19 cellular contexts compared by ENCODE assay signal in the genomic region with DNA sequence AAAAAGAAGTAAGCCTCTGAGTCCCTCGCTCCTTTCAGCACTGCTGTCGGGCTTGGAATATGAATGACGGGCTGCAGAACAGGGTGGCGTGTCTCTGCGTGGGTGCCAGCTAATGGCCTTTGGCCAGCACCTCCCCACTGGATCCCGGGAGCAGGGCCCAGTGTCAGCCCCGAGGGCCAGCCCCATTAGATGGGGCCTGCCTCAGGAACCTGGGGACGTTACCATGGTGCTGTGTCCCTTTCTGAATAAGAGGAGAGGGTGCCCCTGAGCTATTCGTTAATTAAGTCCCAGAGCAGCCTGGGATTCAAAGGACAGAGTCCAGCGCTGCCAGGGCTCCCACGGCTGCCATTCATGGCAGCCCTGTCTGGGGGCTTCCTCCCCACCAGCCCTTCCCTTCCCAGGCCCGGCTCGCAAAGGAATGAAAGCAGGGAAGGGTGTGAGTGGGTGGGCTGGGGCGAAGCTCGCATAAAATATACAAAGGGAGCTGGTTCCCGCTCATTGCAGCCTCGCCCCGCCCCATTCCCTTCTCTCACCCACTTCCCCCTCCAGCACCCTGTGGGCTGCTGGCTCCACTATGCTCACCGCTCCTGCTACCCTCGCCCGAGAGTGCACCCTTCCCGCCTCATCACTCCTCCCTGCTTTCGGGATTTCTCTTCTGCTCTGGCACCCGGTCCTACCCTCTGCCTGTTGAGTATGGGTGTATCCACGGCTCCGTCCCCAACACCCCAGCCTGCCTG. TPM values are rescaled to one million over a fixed set of nuclear protein-coding genes. Genes with fewer than 3 reads are reported as not detected.
DNase-seq lines count a peak whose midpoint lies in the region; ATAC-seq and TF ChIP-seq lines count a peak whose summit lies in the region.
"Had no signal": no experiment of that assay in that cellular context is flagged by ENCODE, and none has a peak within 500 bp of the region (broad histone marks: within the 10 kb centered on the region; RNA-seq: fewer than 3 reads in every experiment).

No MANE protein-coding gene starts in this region.

- no peak overlapping the region for H3K23ac ChIP-seq in H9 (ENCODE audit: insufficient read length, low read depth, low read length)

- H3K4me1 ChIP-seq in H9 (ENCODE audit: insufficient read depth, low read length), result peaks cover 10% of the 10 kb centered on the region; the same call in 1 of the 2 replicates
- H3K4me1 ChIP-seq in spleen, result peaks cover 0 to 33% (median 18%) of the 10 kb centered on the region in 6 donors
- no peaks in the 10 kb centered on the region for H3K4me1 ChIP-seq in naive thymus-derived CD4-positive, alpha-beta T cell (ENCODE audit: control insufficient read depth in 2 of 2, insufficient read depth in 2 of 2, low read length in 2 of 2)

- no peak overlapping the region for H3T11ph ChIP-seq in H9 (ENCODE audit: low read length)

- H3K14ac ChIP-seq in H9 (ENCODE audit: insufficient read depth, low read length), result no peak overlapping the region

- WGBS in H9 (ENCODE audit: extremely low coverage, insufficient read length, low lambda C conversion rate), result no CpG with 5 or more reads among the region's 26 CpGs
- WGBS in spleen, 5 donors, result 77 to 91% (median 85%) methylated on average over 21 to 26 of the region's 26 CpGs

- H2BK120ac ChIP-seq in H9 (ENCODE audit: low read depth, low read length, poor library complexity, severe bottlenecking), result no peak overlapping the region

- intact Hi-C loops in sciatic nerve (cut with DNase I) (no loop called here), spleen (cut with DNase I; ENCODE audit: low total_unique reads) (no loop called here)
- intact Hi-C loops in naive thymus-derived CD4-positive, alpha-beta T cell (cut with micrococcal nuclease), result no loop called here

- H3K4me2 ChIP-seq in H9 (ENCODE audit: insufficient read depth, insufficient read length, low read length), result no peak overlapping the region

- no peak overlapping the region for H3K9ac ChIP-seq in H9 (ENCODE audit: extremely low read depth, insufficient read length, low read length)
- H3K9ac ChIP-seq: parathyroid adenoma had no signal

- no peak overlapping the region for H2AK5ac ChIP-seq in H9 (ENCODE audit: insufficient read length, low read length)

- H3K27me3 ChIP-seq in H9 (ENCODE audit: insufficient read depth, low read length), result no peaks in the 10 kb centered on the region
- H3K27me3 ChIP-seq in spleen (replicated peaks in 1 of 7), result no peaks in the 10 kb centered on the region
- no peaks in the 10 kb centered on the region for H3K27me3 ChIP-seq in naive thymus-derived CD4-positive, alpha-beta T cell (ENCODE audit: control insufficient read depth in 2 of 2, insufficient read depth in 2 of 2, low read length in 2 of 2)
- H3K27me3 ChIP-seq: Peyer's patch had no signal

- H3K9me3 Mint-ChIP-seq in H9, result no peaks in the 10 kb centered on the region; a peak in 2 of 5 replicates
- H3K9me3 Mint-ChIP-seq in naive thymus-derived CD4-positive, alpha-beta T cell, result no peaks in the 10 kb centered on the region
- H3K9me3 Mint-ChIP-seq: activated naive CD4-positive, alpha-beta T cell treated with anti-CD3 and anti-CD28 coated beads, Interleukin-2, amount 50 U/mL, for 72 hours; T-helper 1 cell treated with Interleukin-12 subunit alpha and Interleukin-12 subunit beta and Interleukin-4 antibody, amounts not matched to agents 30 μg/mL and 1 μg/mL, for 36 hours had no signal

- H3K4me1 Mint-ChIP-seq in H9, result peaks cover 33 to 49% of the 10 kb centered on the region in 2 experiments
- H3K4me1 Mint-ChIP-seq in naive thymus-derived CD4-positive, alpha-beta T cell, result peaks cover 0 to 2% (median 0%) of the 10 kb centered on the region in 7 donors

- peak; percentile 9 for ATAC-seq in sciatic nerve
- no peak for ATAC-seq in naive thymus-derived CD4-positive, alpha-beta T cell
- ATAC-seq: activated CD4-positive, CD25-positive, alpha-beta regulatory T cell treated with anti-CD3 and anti-CD28 coated beads, Interleukin-2, amount 50 U/mL, for 24 hours; activated naive CD4-positive, alpha-beta T cell treated with anti-CD3 and anti-CD28 coated beads, Interleukin-2, amount 50 U/mL, for 72 hours; GM12878 had no signal

- no peaks in the 10 kb centered on the region for H3K36me3 ChIP-seq in spleen
- no peaks in the 10 kb centered on the region for H3K36me3 ChIP-seq in naive thymus-derived CD4-positive, alpha-beta T cell (ENCODE audit: control insufficient read depth in 2 of 3, insufficient read depth in 3 of 3, low read length in 3 of 3)
- H3K36me3 ChIP-seq: Peyer's patch had no signal

- no peaks in the 10 kb centered on the region for H3K36me3 Mint-ChIP-seq in H9 (ENCODE audit: insufficient read depth in 1 of 3, low read depth in 3 of 3)
- H3K36me3 Mint-ChIP-seq in naive thymus-derived CD4-positive, alpha-beta T cell, result no peaks in the 10 kb centered on the region
- H3K36me3 Mint-ChIP-seq: activated naive CD4-positive, alpha-beta T cell treated with anti-CD3 and anti-CD28 coated beads, Interleukin-2, amount 50 U/mL, for 72 hours had no signal

- no peak overlapping the region for H4K8ac ChIP-seq in H9 (replicated peaks; ENCODE audit: insufficient read length, low read depth, low read length)

- H3K27ac ChIP-seq in H9 (ENCODE audit: insufficient read length, low read depth, low read length) (no peak overlapping the region), spleen (no peak overlapping the region)
- no peak overlapping the region for H3K27ac ChIP-seq in naive thymus-derived CD4-positive, alpha-beta T cell (ENCODE audit: low read depth, low read length)
- H3K27ac ChIP-seq: epithelial cell of prostate, parathyroid adenoma, Peyer's patch had no signal

- H4K91ac ChIP-seq in H9 (ENCODE audit: insufficient read length, low read depth, low read length), result no peak overlapping the region

- DNase-seq in H9 (no peak), anterior cingulate cortex (lab: John Stamatoyannopoulos, UW) (peak in 52 of 58 donors; percentile 18 to 95 (median 70)), hippocampal formation (lab: John Stamatoyannopoulos, UW) (peak; percentile 32 to 44), sciatic nerve (ENCODE audit: low spot score) (no peak), spleen (no peak), amniotic stem cell (lab: John Stamatoyannopoulos, UW) (no peak), iPS-NIHi7 (ENCODE audit: extremely low spot score) (no peak)
- no peak for DNase-seq in naive thymus-derived CD4-positive, alpha-beta T cell
- DNase-seq: activated CD8-positive, alpha-beta memory T cell treated with anti-CD3 and anti-CD28 coated beads, Interleukin-2, amount 50 U/mL, for 4 hours; cerebellar nuclear complex; NCI-H1417 had no signal

- no peak for TF ChIP-seq POLR2A in spleen (IDR thresholded peaks at IDR 0.05)

- H3K23me2 ChIP-seq in H9 (ENCODE audit: insufficient read length, low read depth, low read length, poor library complexity, severe bottlenecking), result no peaks in the 10 kb centered on the region

- H2BK12ac ChIP-seq in H9 (ENCODE audit: insufficient read length, low read depth, low read length), result no peak overlapping the region

- H3K79me1 ChIP-seq in H9 (ENCODE audit: insufficient read depth, low read depth, low read length, poor library complexity, severe bottlenecking), result no peaks in the 10 kb centered on the region

- TF ChIP-seq CTCF in H9 (conservative IDR thresholded peaks at IDR 0.05), result no peak
- no peak for TF ChIP-seq CTCF in spleen (IDR thresholded peaks at IDR 0.05 in 8 of 11, conservative IDR thresholded peaks at IDR 0.05 in 3 of 11)

- H3K4me3 Mint-ChIP-seq in H9, result peak overlapping the region in 1 of 2 experiments; percentile 16; a peak in 1 of 5 replicates
- no peak overlapping the region for H3K4me3 Mint-ChIP-seq in naive thymus-derived CD4-positive, alpha-beta T cell
- H3K4me3 Mint-ChIP-seq: B cell; T-helper 1 cell treated with Interleukin-12 subunit alpha and Interleukin-12 subunit beta and Interleukin-4 antibody, amounts not matched to agents 30 μg/mL and 1 μg/mL, for 36 hours had no signal

- no peak overlapping the region for H4K5ac ChIP-seq in H9 (ENCODE audit: insufficient read length, low read depth, low read length)

- no peak overlapping the region for H3K56ac ChIP-seq in H9 (ENCODE audit: insufficient read length, low read depth, low read length)

- H3K4me3 ChIP-seq in spleen, result no peak overlapping the region
- no peak overlapping the region for H3K4me3 ChIP-seq in naive thymus-derived CD4-positive, alpha-beta T cell (ENCODE audit: low read length)
- H3K4me3 ChIP-seq: GM12878 had no signal

- no peaks in the 10 kb centered on the region for H3K79me2 ChIP-seq in H9 (ENCODE audit: insufficient read depth, low read length)
- H3K79me2 ChIP-seq: parathyroid adenoma had no signal

- H2AFZ ChIP-seq in H9 (ENCODE audit: low read length), result no peak overlapping the region
- H2AFZ ChIP-seq: parathyroid adenoma had no signal

- H2BK15ac ChIP-seq in H9 (ENCODE audit: low read depth, low read length), result no peak overlapping the region

- H3K18ac ChIP-seq in H9 (ENCODE audit: insufficient read length, low read depth, low read length), result no peak overlapping the region

- no peaks in the 10 kb centered on the region for H4K20me1 ChIP-seq in H9 (ENCODE audit: control insufficient read depth, insufficient read depth, insufficient read length)

- peaks cover 4% of the 10 kb centered on the region for H3K27me3 Mint-ChIP-seq in H9 (ENCODE audit: low read depth)
- no peaks in the 10 kb centered on the region for H3K27me3 Mint-ChIP-seq in naive thymus-derived CD4-positive, alpha-beta T cell
- H3K27me3 Mint-ChIP-seq: B cell had no signal

- H3K9me3 ChIP-seq in H9 (ENCODE audit: control insufficient read depth, low read depth, low read length) (no peaks in the 10 kb centered on the region), spleen (no peaks in the 10 kb centered on the region)
- no peaks in the 10 kb centered on the region for H3K9me3 ChIP-seq in naive thymus-derived CD4-positive, alpha-beta T cell (ENCODE audit: control insufficient read depth in 2 of 3, low read length in 3 of 3)
- H3K9me3 ChIP-seq: Peyer's patch had no signal

- H3K27ac Mint-ChIP-seq in H9, result peak overlapping the region in 2 of 3 experiments; percentile 6 to 10; a peak in 2 of 7 replicates
- H3K27ac Mint-ChIP-seq in naive thymus-derived CD4-positive, alpha-beta T cell, result no peak overlapping the region
- H3K27ac Mint-ChIP-seq: activated naive CD4-positive, alpha-beta T cell treated with anti-CD3 and anti-CD28 coated beads, Interleukin-2, amount 50 U/mL, for 72 hours; B cell; T-helper 1 cell treated with Interleukin-12 subunit alpha and Interleukin-12 subunit beta and Interleukin-4 antibody, amounts not matched to agents 30 μg/mL and 1 μg/mL, for 36 hours had no signal

- no peak overlapping the region for H2BK20ac ChIP-seq in H9 (ENCODE audit: low read depth, low read length, poor library complexity, severe bottlenecking)

- no peak overlapping the region for H3K4ac ChIP-seq in H9 (ENCODE audit: low read depth, low read length)

- CTCF ChIA-PET in naive thymus-derived CD4-positive, alpha-beta T cell (lab: Charles Lee), result no interaction called here

- H2BK5ac ChIP-seq in H9 (ENCODE audit: insufficient read length, low read length), result no peak overlapping the region

- POLR2A ChIA-PET in naive thymus-derived CD4-positive, alpha-beta T cell (lab: Charles Lee), result no interaction called here

RNA-seq across cellular contexts. Expression of a gene that starts 14.6 kb away (rescaled TPM):
- total RNA-seq in H9 (2021), result 122 TPM in 2 replicates
- total RNA-seq in sciatic nerve, result 38.6 TPM
- total RNA-seq in spleen, result 100 to 1,000 TPM in 2 of 7 donors, 10 to 100 TPM in 5; 62.6 to 158 (median 86.0) TPM
- polyA plus RNA-seq in spleen, result 10 to 100 TPM; 11.9 to 33.0 (median 13.1) TPM
- total RNA-seq in naive thymus-derived CD4-positive, alpha-beta T cell, result 100 to 1,000 TPM in 1 of 5 experiments, 10 to 100 TPM in 4; 15.9 to 115 (median 23.5) TPM
- polyA plus RNA-seq in naive thymus-derived CD4-positive, alpha-beta T cell, result 1 to 10 TPM in 1 of 2 donors, under 1 TPM in 1; 0.53 to 1.6 TPM

RNA-seq across cellular contexts. Expression of a gene that starts 58.4 kb away (rescaled TPM):
- total RNA-seq in H9 (2021) (6.7 and 7.0 TPM in 2 replicates), sciatic nerve (21.4 TPM), spleen (10 to 100 TPM in 6 of 7 donors, 1 to 10 TPM in 1; 7.1 to 17.1 (median 13.2) TPM)
- 1 to 10 TPM; 1.2 to 4.4 (median 2.2) TPM for polyA plus RNA-seq in spleen
- 10 to 100 TPM in 1 of 5 experiments, 1 to 10 TPM in 4; 4.8 to 10.4 (median 7.5) TPM for total RNA-seq in naive thymus-derived CD4-positive, alpha-beta T cell
- polyA plus RNA-seq in naive thymus-derived CD4-positive, alpha-beta T cell, result 1 to 10 TPM; 1.6 to 1.9 TPM

Comparison
In these comparisons a context has a peak if more than half of its experiments do, and no peak if none do; other contexts are left out.
1. DNase-seq: peak in anterior cingulate cortex (52 of 58) and hippocampal formation (2 of 2); none in H9 (single experiment), sciatic nerve (single experiment), spleen (single experiment), naive thymus-derived CD4-positive, alpha-beta T cell (0 of 9), amniotic stem cell (single experiment) and iPS-NIHi7 (single experiment).
2. H3K27ac Mint-ChIP-seq: peak in H9 (2 of 3); none in naive thymus-derived CD4-positive, alpha-beta T cell (0 of 9).